Comparison of ENCODE assay signal across 8 cellular contexts in genomic region chr7:129825554-129826267, GRCh38.
DNase-seq lines count a peak whose midpoint lies in the region; ATAC-seq and TF ChIP-seq lines count a peak whose summit lies in the region.

No MANE protein-coding gene starts in this region.

- peak overlapping the region; percentile 54 to 58 for H3K9ac ChIP-seq in colonic mucosa (ENCODE audit: low read depth in 2 of 2, low read length in 2 of 2)

- in situ Hi-C loops in ACHN (cut with HindIII; ENCODE audit: low pct_ligation_motif_present, low pct_unique_long_range_greater_than_20kb, low sequenced_read_pairs), result no loop called here

- intact Hi-C loops in colonic mucosa (cut with DNase I), result loop anchor here (2.0 to 10.0 kb wide), 3 partner anchors 161 to 461 kb away; partner anchors contain the start of gene NRF1

- H3K9me3 ChIP-seq in colonic mucosa, result no peaks in the 10 kb centered on the region

- H3K4me1 ChIP-seq in colonic mucosa, result peaks cover 11% of the 10 kb centered on the region

- H3K36me3 ChIP-seq in colonic mucosa, result no peaks in the 10 kb centered on the region

- TF ChIP-seq CTCF in colonic mucosa (IDR thresholded peaks at IDR 0.05), result peak; percentile 98

- no peaks in the 10 kb centered on the region for H3K27me3 ChIP-seq in colonic mucosa

- DNase-seq in ACHN (peak; percentile 93), NCI-H226 (peak; percentile 81), colonic mucosa (peak; percentile 94), left kidney (ENCODE audit: low read depth, low spot score) (peak; percentile 90)
- DNase-seq in activated CD4-positive, alpha-beta T cell treated with anti-CD3 and anti-CD28 coated beads for 4 hours, result peak; percentile 85 to 88
- peak; percentile 84 for DNase-seq in stimulated activated CD4-positive, alpha-beta T cell treated with anti-CD3 and anti-CD28 coated beads, Interleukin-1b, Interleukin-23, amount 100 ng/mL, for 48 hours

- H3K27ac ChIP-seq in colonic mucosa, result no peak overlapping the region

- H3K4me3 ChIP-seq in colonic mucosa, result peak overlapping the region; percentile 65

- peak; percentile 59 for ATAC-seq in GM18520 (IDR thresholded peaks at IDR 0.05; ENCODE audit: unreplicated experiment)
- ATAC-seq in HG03064 (IDR thresholded peaks at IDR 0.05; ENCODE audit: low read depth, unreplicated experiment), result peak; percentile 67
